Comparison of ENCODE assay signal across 20 cellular contexts in genomic region chr12:22532317-22532716, GRCh38. TPM values are rescaled to one million over a fixed set of nuclear protein-coding genes. Genes with fewer than 3 reads are reported as not detected.
DNase-seq lines count a peak whose midpoint lies in the region; ATAC-seq, FAIRE-seq and TF ChIP-seq lines count a peak whose summit lies in the region.
"Had no signal": no experiment of that assay in that cellular context is flagged by ENCODE, and none has a peak within 500 bp of the region (broad histone marks: within the 10 kb centered on the region; RNA-seq: fewer than 3 reads in every experiment).

No MANE protein-coding gene starts in this region.

- H3K9ac ChIP-seq in stomach smooth muscle (ENCODE audit: low read length in 2 of 2) = no peak overlapping the region

- peak; percentile 63 for FAIRE-seq in HTR-8/SVneo (lab: Jason Lieb, UNC)
- FAIRE-seq: A549, D721Med, G401.6, GM12891, GM19239, H1 had no signal

- peaks cover 32% of the 10 kb centered on the region for H3K36me3 Mint-ChIP-seq in activated CD4-positive, alpha-beta T cell treated with anti-CD3 and anti-CD28 coated beads for 36 hours (ENCODE audit: low read depth)
- peaks cover 35% of the 10 kb centered on the region for H3K36me3 Mint-ChIP-seq in activated T-helper 1 cell treated with anti-CD3 and anti-CD28 coated beads, Interleukin-12 subunit alpha, Interleukin-12 subunit beta, Interleukin-2, Interleukin-4 antibody, amounts not matched to agents 30 ng/mL and 10 ng/mL and 1 ng/mL, durations not matched to agents 14 hours and 24 hours and 36 hours (ENCODE audit: low read depth)

- intact Hi-C loops in Right ventricle myocardium inferior (cut with DNase I) (no loop called here), heart right ventricle (cut with DNase I) (loop anchor here in 1 of 10 donors (5.0 kb wide), 1 partner anchor 100 kb away; no protein-coding TSS in a partner anchor)
- intact Hi-C loops in activated CD4-positive, alpha-beta T cell treated with anti-CD3 and anti-CD28 coated beads for 36 hours (cut with DNase I, micrococcal nuclease) = no loop called here
- intact Hi-C loops in activated T-helper 1 cell treated with anti-CD3 and anti-CD28 coated beads, Interleukin-12 subunit alpha, Interleukin-12 subunit beta, Interleukin-2, Interleukin-4 antibody, amounts not matched to agents 30 ng/mL and 10 ng/mL and 1 ng/mL, durations not matched to agents 14 hours and 24 hours and 36 hours (cut with micrococcal nuclease) = no loop called here

- H3K27ac Mint-ChIP-seq in activated CD4-positive, alpha-beta T cell treated with anti-CD3 and anti-CD28 coated beads for 36 hours = no peak overlapping the region
- H3K27ac Mint-ChIP-seq in activated T-helper 1 cell treated with anti-CD3 and anti-CD28 coated beads, Interleukin-12 subunit alpha, Interleukin-12 subunit beta, Interleukin-2, Interleukin-4 antibody, amounts not matched to agents 30 ng/mL and 10 ng/mL and 1 ng/mL, durations not matched to agents 14 hours and 24 hours and 36 hours = no peak overlapping the region
- H3K27ac Mint-ChIP-seq: H9 had no signal

- H3K27me3 Mint-ChIP-seq in activated CD4-positive, alpha-beta T cell treated with anti-CD3 and anti-CD28 coated beads for 36 hours = no peaks in the 10 kb centered on the region
- no peaks in the 10 kb centered on the region for H3K27me3 Mint-ChIP-seq in activated T-helper 1 cell treated with anti-CD3 and anti-CD28 coated beads, Interleukin-12 subunit alpha, Interleukin-12 subunit beta, Interleukin-2, Interleukin-4 antibody, amounts not matched to agents 30 ng/mL and 10 ng/mL and 1 ng/mL, durations not matched to agents 14 hours and 24 hours and 36 hours (ENCODE audit: insufficient read depth)
- H3K27me3 Mint-ChIP-seq: CD4-positive, alpha-beta T cell had no signal

- H3K9me3 Mint-ChIP-seq in activated CD4-positive, alpha-beta T cell treated with anti-CD3 and anti-CD28 coated beads for 36 hours (ENCODE audit: low read depth) = no peaks in the 10 kb centered on the region
- H3K9me3 Mint-ChIP-seq in activated T-helper 1 cell treated with anti-CD3 and anti-CD28 coated beads, Interleukin-12 subunit alpha, Interleukin-12 subunit beta, Interleukin-2, Interleukin-4 antibody, amounts not matched to agents 30 ng/mL and 10 ng/mL and 1 ng/mL, durations not matched to agents 14 hours and 24 hours and 36 hours = no peaks in the 10 kb centered on the region
- H3K9me3 Mint-ChIP-seq: CD4-positive, alpha-beta T cell; H9 had no signal

- peaks cover 23% of the 10 kb centered on the region for H3K4me1 Mint-ChIP-seq in activated CD4-positive, alpha-beta T cell treated with anti-CD3 and anti-CD28 coated beads for 36 hours
- peaks cover 33% of the 10 kb centered on the region for H3K4me1 Mint-ChIP-seq in activated T-helper 1 cell treated with anti-CD3 and anti-CD28 coated beads, Interleukin-12 subunit alpha, Interleukin-12 subunit beta, Interleukin-2, Interleukin-4 antibody, amounts not matched to agents 30 ng/mL and 10 ng/mL and 1 ng/mL, durations not matched to agents 14 hours and 24 hours and 36 hours (ENCODE audit: low read depth)

- DNase-seq in Right ventricle myocardium inferior (ENCODE audit: missing footprints) (no peak), right atrium auricular region (ENCODE audit: low spot score) (no peak), HTR-8/SVneo (ENCODE audit: insufficient read length, low spot score) (no peak), heart right ventricle (no peak)
- no peak for DNase-seq in activated CD4-positive, alpha-beta T cell treated with anti-CD3 and anti-CD28 coated beads for 36 hours
- no peak for DNase-seq in activated T-helper 1 cell treated with anti-CD3 and anti-CD28 coated beads, Interleukin-12 subunit alpha, Interleukin-12 subunit beta, Interleukin-2, Interleukin-4 antibody, amounts not matched to agents 30 ng/mL and 10 ng/mL and 1 ng/mL, durations not matched to agents 14 hours and 24 hours and 36 hours (ENCODE audit: low spot score)
- DNase-seq: AML-193; Caco-2; CD4-positive, alpha-beta T cell; H9; IMR-90 had no signal

- H3K4me1 ChIP-seq in right atrium auricular region (peaks cover 0 to 10% of the 10 kb centered on the region in 2 donors), heart right ventricle (peaks cover 0 to 29% (median 6%) of the 10 kb centered on the region in 9 donors), stomach smooth muscle (ENCODE audit: control insufficient read depth, insufficient read depth, low read length) (peaks cover 2% of the 10 kb centered on the region)

- no peak overlapping the region for H3K4me3 Mint-ChIP-seq in activated CD4-positive, alpha-beta T cell treated with anti-CD3 and anti-CD28 coated beads for 36 hours
- H3K4me3 Mint-ChIP-seq in activated T-helper 1 cell treated with anti-CD3 and anti-CD28 coated beads, Interleukin-12 subunit alpha, Interleukin-12 subunit beta, Interleukin-2, Interleukin-4 antibody, amounts not matched to agents 30 ng/mL and 10 ng/mL and 1 ng/mL, durations not matched to agents 14 hours and 24 hours and 36 hours = no peak overlapping the region
- H3K4me3 Mint-ChIP-seq: CD4-positive, alpha-beta T cell; H9 had no signal

- no peaks in the 10 kb centered on the region for H3K9me3 ChIP-seq in right atrium auricular region
- peaks cover 0 to 9% (median 0%) of the 10 kb centered on the region in 11 donors for H3K9me3 ChIP-seq in heart right ventricle
- H3K9me3 ChIP-seq in stomach smooth muscle (ENCODE audit: control insufficient read depth in 2 of 2, low read length in 2 of 2) = no peaks in the 10 kb centered on the region

- WGBS in heart right ventricle, 2 donors = 78 to 82% methylated on average over 4 of the region's 4 CpGs

- POLR2A ChIA-PET in activated CD4-positive, alpha-beta T cell treated with anti-CD3 and anti-CD28 coated beads for 36 hours (lab: Charles Lee) = no interaction called here

- CTCF ChIA-PET in activated CD4-positive, alpha-beta T cell treated with anti-CD3 and anti-CD28 coated beads for 36 hours (lab: Charles Lee) = interaction anchor here (1.3 kb wide), 1 partner anchor 98 kb away, joined by 4 read pairs; no protein-coding TSS in a partner anchor

- no peaks in the 10 kb centered on the region for H3K27me3 ChIP-seq in right atrium auricular region
- H3K27me3 ChIP-seq in heart right ventricle = no peaks in the 10 kb centered on the region
- no peaks in the 10 kb centered on the region for H3K27me3 ChIP-seq in stomach smooth muscle (ENCODE audit: control insufficient read depth in 1 of 2, insufficient read depth in 2 of 2, low read length in 2 of 2)

- H3K4me3 ChIP-seq in right atrium auricular region (no peak overlapping the region), heart right ventricle (no peak overlapping the region), stomach smooth muscle (ENCODE audit: low read length in 2 of 2) (no peak overlapping the region)
- H3K4me3 ChIP-seq: A549 had no signal

- ATAC-seq in Right ventricle myocardium inferior = peak; percentile 34
- ATAC-seq in heart right ventricle = peak in 7 of 8 donors; percentile 33 to 84 (median 69)
- no peak for ATAC-seq in activated CD4-positive, alpha-beta T cell treated with anti-CD3 and anti-CD28 coated beads for 36 hours
- ATAC-seq: A549 had no signal

- H3K27ac ChIP-seq in right atrium auricular region (no peak overlapping the region), heart right ventricle (peak overlapping the region in 4 of 10 donors; percentile 12 to 30 (median 22)), stomach smooth muscle (ENCODE audit: low read length) (peak overlapping the region; percentile 20)
- H3K27ac ChIP-seq: 22Rv1, A549, C4-2B had no signal

- TF ChIP-seq CTCF in right atrium auricular region (IDR thresholded peaks at IDR 0.05) (no peak), heart right ventricle (IDR thresholded peaks at IDR 0.05) (no peak)

- peaks cover 12% of the 10 kb centered on the region for H3K36me3 ChIP-seq in right atrium auricular region
- H3K36me3 ChIP-seq in heart right ventricle = peaks cover 0 to 62% (median 0%) of the 10 kb centered on the region in 9 donors
- peaks cover 0 to 2% of the 10 kb centered on the region in 2 donors for H3K36me3 ChIP-seq in stomach smooth muscle (ENCODE audit: control insufficient read depth in 2 of 2, insufficient read depth in 2 of 2, low read length in 2 of 2)

RNA-seq across cellular contexts. Expression of gene C2CD5, which starts 12.0 kb away (rescaled TPM):
- total RNA-seq in Right ventricle myocardium inferior = 22.0 TPM
- 10 to 100 TPM; 10.9 to 15.1 TPM for total RNA-seq in right atrium auricular region
- total RNA-seq in heart right ventricle = 10 to 100 TPM; 14.3 to 30.2 (median 20.2) TPM
- 10 to 100 TPM in 1 of 2 donors, 1 to 10 TPM in 1; 5.0 to 26.4 TPM for polyA plus RNA-seq in heart right ventricle
- 10 to 100 TPM; 29.5 to 31.6 TPM for total RNA-seq in activated CD4-positive, alpha-beta T cell treated with anti-CD3 and anti-CD28 coated beads for 36 hours
- 30.0 and 35.5 TPM in 2 replicates for total RNA-seq in activated T-helper 1 cell treated with anti-CD3 and anti-CD28 coated beads, Interleukin-12 subunit alpha, Interleukin-12 subunit beta, Interleukin-2, Interleukin-4 antibody, amounts not matched to agents 30 ng/mL and 10 ng/mL and 1 ng/mL, durations not matched to agents 14 hours and 24 hours and 36 hours
